In the genomic region with DNA sequence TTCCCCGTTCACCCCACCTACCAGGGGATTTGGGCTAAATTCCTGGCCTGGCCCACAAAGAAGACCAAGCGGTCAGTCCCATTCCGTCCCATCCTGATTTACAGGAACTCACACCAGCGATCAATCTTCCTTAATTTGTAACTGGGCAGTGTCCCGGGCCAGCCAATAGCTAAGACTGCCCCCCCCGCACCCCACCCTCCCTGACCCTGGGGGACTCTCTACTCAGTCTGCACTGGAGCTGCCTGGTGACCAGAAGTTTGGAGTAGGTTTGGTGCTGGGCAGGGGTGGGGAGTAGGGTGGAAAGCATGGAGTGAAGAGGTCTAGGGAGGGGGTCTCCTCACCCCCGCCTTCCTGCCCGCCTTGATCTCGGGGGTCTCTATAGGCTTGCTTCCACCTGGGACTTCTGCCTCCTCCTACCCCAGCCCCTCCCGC, we compare ENCODE assay signal across 11 cellular contexts. TPM values are rescaled to one million over a fixed set of nuclear protein-coding genes. Genes with fewer than 3 reads are reported as not detected.
DNase-seq lines count a peak whose midpoint lies in the region; ATAC-seq and TF ChIP-seq lines count a peak whose summit lies in the region.
"Had no signal": no experiment of that assay in that cellular context is flagged by ENCODE, and none has a peak within 500 bp of the region (broad histone marks: within the 10 kb centered on the region; RNA-seq: fewer than 3 reads in every experiment).

SERPING1 (plus strand) TSS at position 225 of the 432 bp plus-strand sequence. CDS start 586 bp downstream, outside the sequence.

- no peaks in the 10 kb centered on the region for H3K36me3 ChIP-seq in ectodermal cell (ENCODE audit: control insufficient read depth, insufficient read depth, low read length)
- H3K36me3 ChIP-seq in right lobe of liver: peaks cover 0 to 28% (median 10%) of the 10 kb centered on the region in 4 donors
- H3K36me3 ChIP-seq in stomach smooth muscle (ENCODE audit: control insufficient read depth in 2 of 2, insufficient read depth in 2 of 2, low read length in 2 of 2): no peaks in the 10 kb centered on the region

- H3K27ac Mint-ChIP-seq in HFFc6: no peak within 1 kb of the TSS

- ATAC-seq in right lobe of liver: peak; percentile 70 to 85 (median 78)
- no peak for ATAC-seq in HG02973 (IDR thresholded peaks at IDR 0.05; ENCODE audit: unreplicated experiment)
- ATAC-seq in GM18861 (IDR thresholded peaks at IDR 0.05; ENCODE audit: unreplicated experiment): no peak
- ATAC-seq: GM12878 had no signal

- peaks cover 47% of the 10 kb centered on the region for H3K27me3 Mint-ChIP-seq in HFFc6 (ENCODE audit: insufficient read depth)

- H3K27ac ChIP-seq in ectodermal cell (ENCODE audit: insufficient read depth, low read depth, low read length, poor library complexity, severe bottlenecking) (peak within 1 kb of the TSS; percentile 96), right lobe of liver (peak within 1 kb of the TSS; percentile 73 to 92 (median 81)), stomach smooth muscle (ENCODE audit: low read length) (peak within 1 kb of the TSS; percentile 78), RWPE1 (no peak within 1 kb of the TSS)

- H3K9ac ChIP-seq in stomach smooth muscle (ENCODE audit: low read length in 2 of 2): peak within 1 kb of the TSS; percentile 56 to 73

- TF ChIP-seq CTCF in HFFc6 (IDR thresholded peaks at IDR 0.05) (no peak), right lobe of liver (IDR thresholded peaks at IDR 0.05) (no peak), RWPE1 (conservative IDR thresholded peaks at IDR 0.05; ENCODE audit: low read depth) (no peak)

- H3K4me1 ChIP-seq in ectodermal cell (ENCODE audit: control insufficient read depth, insufficient read depth, low read length): peaks cover 34% of the 10 kb centered on the region
- H3K4me1 ChIP-seq in right lobe of liver: peaks cover 0 to 37% (median 13%) of the 10 kb centered on the region in 4 donors
- H3K4me1 ChIP-seq in stomach smooth muscle (ENCODE audit: control insufficient read depth, insufficient read depth, low read length): peaks cover 15% of the 10 kb centered on the region

- peaks cover 12% of the 10 kb centered on the region for H3K4me1 Mint-ChIP-seq in HFFc6 (ENCODE audit: low read depth)

- H3K9me3 ChIP-seq in ectodermal cell (ENCODE audit: control insufficient read depth, low read length) (no peaks in the 10 kb centered on the region), right lobe of liver (no peaks in the 10 kb centered on the region), stomach smooth muscle (ENCODE audit: control insufficient read depth in 2 of 2, low read length in 2 of 2) (no peaks in the 10 kb centered on the region)

- H3K9me3 Mint-ChIP-seq in HFFc6: no peaks in the 10 kb centered on the region

- 0 to 1% methylated on average over 10 of the region's 10 CpGs for WGBS in ectodermal cell, 2 experiments
- WGBS in right lobe of liver (ENCODE audit: insufficient coverage, low coverage, low lambda C conversion rate, missing lambda C conversion rate): 12% methylated on average over 9 of the region's 10 CpGs

- peak within 1 kb of the TSS; percentile 44 for H3K4me3 ChIP-seq in ectodermal cell (ENCODE audit: insufficient read depth, low read depth, low read length)
- peak within 1 kb of the TSS; percentile 57 to 75 (median 68) for H3K4me3 ChIP-seq in right lobe of liver
- H3K4me3 ChIP-seq in stomach smooth muscle (ENCODE audit: low read length in 2 of 2): peak within 1 kb of the TSS; percentile 78 to 86
- H3K4me3 ChIP-seq: GM12878 had no signal

- H3K4me3 Mint-ChIP-seq in HFFc6: peak within 1 kb of the TSS; percentile 22

- H3K36me3 Mint-ChIP-seq in HFFc6 (ENCODE audit: low read depth): no peaks in the 10 kb centered on the region

- intact Hi-C loops in right lobe of liver (cut with DNase I): no loop called here

- TF ChIP-seq POLR2A in right lobe of liver (IDR thresholded peaks at IDR 0.05): peak; percentile 53

- POLR2A ChIA-PET in RWPE1 (lab: Yijun Ruan, JAX; ENCODE audit: low non-redundant PET): no interaction called here

- CTCF ChIA-PET in RWPE1 (lab: Yijun Ruan, JAX): no interaction called here

- no peak for DNase-seq in HFFc6
- peak; percentile 81 to 93 (median 89) for DNase-seq in right lobe of liver
- DNase-seq in activated effector memory CD4-positive, alpha-beta T cell treated with Interleukin-2 at 50 U/mL for 16 hours: no peak
- DNase-seq in RWPE1 (ENCODE audit: low spot score): no peak
- DNase-seq: T-helper 1 cell had no signal

- H3K27me3 ChIP-seq in ectodermal cell (ENCODE audit: control insufficient read depth, insufficient read depth, low read length, poor library complexity, severe bottlenecking): no peaks in the 10 kb centered on the region
- no peaks in the 10 kb centered on the region for H3K27me3 ChIP-seq in right lobe of liver
- no peaks in the 10 kb centered on the region for H3K27me3 ChIP-seq in stomach smooth muscle (ENCODE audit: control insufficient read depth in 1 of 2, insufficient read depth in 2 of 2, low read length in 2 of 2)

RNA-seq across cellular contexts. Expression of gene SERPING1, which starts in this region (rescaled TPM):
- total RNA-seq in HFFc6 (2021; fragmentation: NEBNext Ultra II Directional; extraction: Animal tissue kit (Norgen Biotek cat#: 25700)): under 1 TPM in 5 of 6 experiments, not detected in 1; 0.11 to 0.51 (median 0.25) TPM
- 110 TPM for polyA plus RNA-seq in ectodermal cell (2013, experiment 1 of 4)
- 98.4 TPM for polyA plus RNA-seq in ectodermal cell (2013, experiment 2 of 4)
- 111 TPM for polyA plus RNA-seq in ectodermal cell (2013, experiment 3 of 4)
- 127 TPM for polyA plus RNA-seq in ectodermal cell (2013, experiment 4 of 4)
- 1,000 to 10,000 TPM; 1,903 to 2,571 (median 2,194) TPM for total RNA-seq in right lobe of liver
- total RNA-seq: HT1080 had no signal

Comparison
In these comparisons a context has a peak if more than half of its experiments do, and no peak if none do; other contexts are left out.
1. RNA of gene SERPING1 (total RNA-seq): 1,903 to 2,571 TPM in right lobe of liver; 0.11 to 0.51 TPM in HFFc6; every median in the first group is over 1,000 times any median in the second.
2. DNase-seq: peak in right lobe of liver (3 of 3); none in HFFc6 (single experiment), activated effector memory CD4-positive, alpha-beta T cell treated with Interleukin-2 at 50 U/mL for 16 hours (single experiment) and RWPE1 (single experiment).
3. ATAC-seq: peak in right lobe of liver (4 of 4); none in HG02973 (single experiment) and GM18861 (single experiment).
4. Peak in every context shown above with its lines, with median percentiles within 50 percentile points of each other: H3K4me3 ChIP-seq.